Comparison of ENCODE assay signal across 8 cellular contexts in the genomic region with DNA sequence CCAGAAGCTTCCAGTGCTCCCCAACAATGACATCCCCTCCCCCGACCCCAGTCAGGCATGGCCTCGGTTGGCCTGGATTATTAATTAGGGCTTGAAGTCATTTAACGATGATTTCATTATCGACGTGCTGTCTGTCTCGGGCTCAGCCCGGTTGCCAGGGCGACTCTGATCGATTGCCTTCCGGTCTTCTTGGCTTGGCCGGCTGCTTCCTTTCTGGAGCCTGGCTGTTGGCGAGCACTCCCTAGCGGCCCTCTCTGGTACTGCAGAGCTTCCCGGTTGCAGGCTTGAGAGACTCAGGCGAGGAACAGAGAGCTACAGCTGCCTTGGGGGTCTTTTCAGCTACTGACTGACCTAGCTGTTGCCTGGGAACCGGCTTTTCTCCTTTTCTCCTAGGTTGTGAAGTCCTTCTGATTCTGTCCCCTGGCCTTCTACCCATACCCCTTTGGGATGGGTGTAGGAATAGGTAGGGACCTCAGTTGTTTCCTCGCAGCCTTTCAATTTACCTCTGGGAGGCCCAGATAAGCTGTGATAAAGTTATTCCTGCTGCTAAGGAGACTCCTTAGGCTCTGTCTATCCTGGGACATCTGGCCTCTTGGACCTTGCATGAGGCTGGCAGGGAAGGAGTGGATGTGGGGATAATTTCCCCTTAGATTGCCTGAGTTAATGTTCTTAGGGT. TPM values are rescaled to one million over a fixed set of nuclear protein-coding genes. Genes with fewer than 3 reads are reported as not detected.
DNase-seq lines count a peak whose midpoint lies in the region; ATAC-seq and TF ChIP-seq lines count a peak whose summit lies in the region.

No MANE protein-coding gene starts in this region.

- H3K27ac Mint-ChIP-seq in activated CD4-positive, alpha-beta T cell treated with anti-CD3 and anti-CD28 coated beads, Interleukin-2, amount 10 ng/mL, durations not matched to agents 7 days and 5 days = no peak overlapping the region

- 20% methylated on average over 7 of the region's 17 CpGs for WGBS in right lobe of liver (ENCODE audit: insufficient coverage, low coverage, low lambda C conversion rate, missing lambda C conversion rate)

- CTCF ChIA-PET in activated CD4-positive, alpha-beta T cell treated with anti-CD3 and anti-CD28 coated beads, Interleukin-2, amount 10 ng/mL, durations not matched to agents 7 days and 5 days (lab: Charles Lee) = interaction anchor here (0.7 to 4.2 kb wide), 15 partner anchors 8 to 1571 kb away, joined by 3 to 55 read pairs (median 4); a partner anchor contains a TSS

- peaks cover 85% of the 10 kb centered on the region for H3K27me3 ChIP-seq in ACC112 (ENCODE audit: insufficient read depth, low read length)
- no peaks in the 10 kb centered on the region for H3K27me3 ChIP-seq in right lobe of liver

- TF ChIP-seq CTCF in right lobe of liver (IDR thresholded peaks at IDR 0.05) = peak; percentile 87 to 98 (median 96)

- H3K36me3 Mint-ChIP-seq in activated CD4-positive, alpha-beta T cell treated with anti-CD3 and anti-CD28 coated beads, Interleukin-2, amount 10 ng/mL, durations not matched to agents 7 days and 5 days (ENCODE audit: low read depth) = no peaks in the 10 kb centered on the region

- no peaks in the 10 kb centered on the region for H3K9me3 Mint-ChIP-seq in activated CD4-positive, alpha-beta T cell treated with anti-CD3 and anti-CD28 coated beads, Interleukin-2, amount 10 ng/mL, durations not matched to agents 7 days and 5 days

- peak; percentile 77 for DNase-seq in NCI-H2196 (lab: John Stamatoyannopoulos, UW; ENCODE audit: unreplicated experiment)
- DNase-seq in activated CD4-positive, alpha-beta T cell treated with anti-CD3 and anti-CD28 coated beads, Interleukin-2, amount 10 ng/mL, durations not matched to agents 7 days and 5 days = peak; percentile 82
- DNase-seq in dermis microvascular lymphatic vessel endothelial cell (ENCODE audit: low read depth in 2 of 2) = peak; percentile 49 to 64
- peak; percentile 85 to 89 (median 88) for DNase-seq in right lobe of liver
- peak; percentile 48 for DNase-seq in stimulated activated CD8-positive, alpha-beta memory T cell treated with anti-CD3 and anti-CD28 coated beads, Interleukin-12 subunit alpha, Interleukin-12 subunit beta, amount 100 ng/mL, for 24 hours (ENCODE audit: extremely low read depth)

- no peaks in the 10 kb centered on the region for H3K79me2 ChIP-seq in ACC112 (ENCODE audit: control insufficient read depth, insufficient read depth, low read length, unreplicated experiment)

- intact Hi-C loops in right lobe of liver (cut with DNase I) = no loop called here

- H3K27ac ChIP-seq in ACC112 (ENCODE audit: low read depth, low read length) (no peak overlapping the region), right lobe of liver (no peak overlapping the region)

- H3K4me3 Mint-ChIP-seq in activated CD4-positive, alpha-beta T cell treated with anti-CD3 and anti-CD28 coated beads, Interleukin-2, amount 10 ng/mL, durations not matched to agents 7 days and 5 days = peak overlapping the region; percentile 12

- H3K4me1 ChIP-seq in ACC112 (ENCODE audit: control insufficient read depth, insufficient read depth, low read length, unreplicated experiment) = peaks cover 4% of the 10 kb centered on the region
- H3K4me1 ChIP-seq in right lobe of liver = no peaks in the 10 kb centered on the region

- POLR2A ChIA-PET in activated CD4-positive, alpha-beta T cell treated with anti-CD3 and anti-CD28 coated beads, Interleukin-2, amount 10 ng/mL, durations not matched to agents 7 days and 5 days (lab: Charles Lee) = no interaction called here

- H3K27me3 Mint-ChIP-seq in activated CD4-positive, alpha-beta T cell treated with anti-CD3 and anti-CD28 coated beads, Interleukin-2, amount 10 ng/mL, durations not matched to agents 7 days and 5 days = peaks cover 36% of the 10 kb centered on the region

- peak overlapping the region; percentile 19 for H2AFZ ChIP-seq in ACC112 (ENCODE audit: low read length, unreplicated experiment)

- ATAC-seq in GM18498 (IDR thresholded peaks at IDR 0.05; ENCODE audit: unreplicated experiment) = peak; percentile 77
- ATAC-seq in HG02981 (IDR thresholded peaks at IDR 0.05; ENCODE audit: unreplicated experiment) = peak; percentile 70
- ATAC-seq in right lobe of liver = peak; percentile 90 to 98 (median 94)

- H3K36me3 ChIP-seq in ACC112 (ENCODE audit: insufficient read depth, low read length) (no peaks in the 10 kb centered on the region), right lobe of liver (no peaks in the 10 kb centered on the region)

- peak overlapping the region; percentile 52; the same call in 1 of the 2 replicates for H3K4me3 ChIP-seq in ACC112 (ENCODE audit: low read depth, low read length)
- no peak overlapping the region for H3K4me3 ChIP-seq in right lobe of liver

- TF ChIP-seq POLR2A in right lobe of liver (IDR thresholded peaks at IDR 0.05) = no peak

- no peaks in the 10 kb centered on the region for H3K9me3 ChIP-seq in right lobe of liver

- H3K4me1 Mint-ChIP-seq in activated CD4-positive, alpha-beta T cell treated with anti-CD3 and anti-CD28 coated beads, Interleukin-2, amount 10 ng/mL, durations not matched to agents 7 days and 5 days = peaks cover 15% of the 10 kb centered on the region

RNA-seq across cellular contexts. Expression of a gene that starts 5.5 kb away (rescaled TPM):
- total RNA-seq in activated CD4-positive, alpha-beta T cell treated with anti-CD3 and anti-CD28 coated beads, Interleukin-2, amount 10 ng/mL, durations not matched to agents 7 days and 5 days = not detected
- total RNA-seq in dermis microvascular lymphatic vessel endothelial cell = not detected in 2 replicates
- not detected for total RNA-seq in right lobe of liver

RNA-seq across cellular contexts. Expression of a gene that starts 30.0 kb away (rescaled TPM):
- 10 to 100 TPM; 54.6 to 56.8 TPM for total RNA-seq in activated CD4-positive, alpha-beta T cell treated with anti-CD3 and anti-CD28 coated beads, Interleukin-2, amount 10 ng/mL, durations not matched to agents 7 days and 5 days
- total RNA-seq in dermis microvascular lymphatic vessel endothelial cell (44.9 and 72.6 TPM in 2 replicates), right lobe of liver (10 to 100 TPM; 25.4 to 53.7 (median 34.2) TPM)
